ENCODE assay signal across 1 cellular context in the genomic region with DNA sequence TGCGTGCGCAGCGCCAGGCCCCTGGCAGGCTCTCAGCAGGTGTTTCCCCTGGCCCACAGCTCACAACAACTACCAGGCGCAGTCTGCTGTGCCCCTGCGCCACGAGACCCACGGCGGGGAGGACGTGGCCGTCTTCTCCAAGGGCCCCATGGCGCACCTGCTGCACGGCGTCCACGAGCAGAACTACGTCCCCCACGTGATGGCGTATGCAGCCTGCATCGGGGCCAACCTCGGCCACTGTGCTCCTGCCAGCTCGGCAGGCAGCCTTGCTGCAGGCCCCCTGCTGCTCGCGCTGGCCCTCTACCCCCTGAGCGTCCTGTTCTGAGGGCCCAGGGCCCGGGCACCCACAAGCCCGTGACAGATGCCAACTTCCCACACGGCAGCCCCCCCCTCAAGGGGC.
TF ChIP-seq lines count a peak whose summit lies in the region.

No MANE protein-coding gene starts in this region.

TF ChIP-seq in K562, 482 proteins besides CTCF, POLR2A, EP300 and RAD21:
- TF ChIP-seq, protein P1, sequence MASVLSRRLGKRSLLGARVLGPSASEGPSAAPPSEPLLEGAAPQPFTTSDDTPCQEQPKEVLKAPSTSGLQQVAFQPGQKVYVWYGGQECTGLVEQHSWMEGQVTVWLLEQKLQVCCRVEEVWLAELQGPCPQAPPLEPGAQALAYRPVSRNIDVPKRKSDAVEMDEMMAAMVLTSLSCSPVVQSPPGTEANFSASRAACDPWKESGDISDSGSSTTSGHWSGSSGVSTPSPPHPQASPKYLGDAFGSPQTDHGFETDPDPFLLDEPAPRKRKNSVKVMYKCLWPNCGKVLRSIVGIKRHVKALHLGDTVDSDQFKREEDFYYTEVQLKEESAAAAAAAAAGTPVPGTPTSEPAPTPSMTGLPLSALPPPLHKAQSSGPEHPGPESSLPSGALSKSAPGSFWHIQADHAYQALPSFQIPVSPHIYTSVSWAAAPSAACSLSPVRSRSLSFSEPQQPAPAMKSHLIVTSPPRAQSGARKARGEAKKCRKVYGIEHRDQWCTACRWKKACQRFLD (CRISPR knock-in tag; IDR thresholded peaks at IDR 0.05): no peak
- TF ChIP-seq, protein P2, sequence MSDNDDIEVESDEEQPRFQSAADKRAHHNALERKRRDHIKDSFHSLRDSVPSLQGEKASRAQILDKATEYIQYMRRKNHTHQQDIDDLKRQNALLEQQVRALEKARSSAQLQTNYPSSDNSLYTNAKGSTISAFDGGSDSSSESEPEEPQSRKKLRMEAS (CRISPR knock-in tag; IDR thresholded peaks at IDR 0.05): peak; percentile 65
- peak; percentile 43; the same call in 1 of the 2 replicates for TF ChIP-seq STAG1 (CRISPR knock-in tag; IDR thresholded peaks at IDR 0.05; ENCODE audit: borderline replicate concordance)
- TF ChIP-seq, protein P3, sequence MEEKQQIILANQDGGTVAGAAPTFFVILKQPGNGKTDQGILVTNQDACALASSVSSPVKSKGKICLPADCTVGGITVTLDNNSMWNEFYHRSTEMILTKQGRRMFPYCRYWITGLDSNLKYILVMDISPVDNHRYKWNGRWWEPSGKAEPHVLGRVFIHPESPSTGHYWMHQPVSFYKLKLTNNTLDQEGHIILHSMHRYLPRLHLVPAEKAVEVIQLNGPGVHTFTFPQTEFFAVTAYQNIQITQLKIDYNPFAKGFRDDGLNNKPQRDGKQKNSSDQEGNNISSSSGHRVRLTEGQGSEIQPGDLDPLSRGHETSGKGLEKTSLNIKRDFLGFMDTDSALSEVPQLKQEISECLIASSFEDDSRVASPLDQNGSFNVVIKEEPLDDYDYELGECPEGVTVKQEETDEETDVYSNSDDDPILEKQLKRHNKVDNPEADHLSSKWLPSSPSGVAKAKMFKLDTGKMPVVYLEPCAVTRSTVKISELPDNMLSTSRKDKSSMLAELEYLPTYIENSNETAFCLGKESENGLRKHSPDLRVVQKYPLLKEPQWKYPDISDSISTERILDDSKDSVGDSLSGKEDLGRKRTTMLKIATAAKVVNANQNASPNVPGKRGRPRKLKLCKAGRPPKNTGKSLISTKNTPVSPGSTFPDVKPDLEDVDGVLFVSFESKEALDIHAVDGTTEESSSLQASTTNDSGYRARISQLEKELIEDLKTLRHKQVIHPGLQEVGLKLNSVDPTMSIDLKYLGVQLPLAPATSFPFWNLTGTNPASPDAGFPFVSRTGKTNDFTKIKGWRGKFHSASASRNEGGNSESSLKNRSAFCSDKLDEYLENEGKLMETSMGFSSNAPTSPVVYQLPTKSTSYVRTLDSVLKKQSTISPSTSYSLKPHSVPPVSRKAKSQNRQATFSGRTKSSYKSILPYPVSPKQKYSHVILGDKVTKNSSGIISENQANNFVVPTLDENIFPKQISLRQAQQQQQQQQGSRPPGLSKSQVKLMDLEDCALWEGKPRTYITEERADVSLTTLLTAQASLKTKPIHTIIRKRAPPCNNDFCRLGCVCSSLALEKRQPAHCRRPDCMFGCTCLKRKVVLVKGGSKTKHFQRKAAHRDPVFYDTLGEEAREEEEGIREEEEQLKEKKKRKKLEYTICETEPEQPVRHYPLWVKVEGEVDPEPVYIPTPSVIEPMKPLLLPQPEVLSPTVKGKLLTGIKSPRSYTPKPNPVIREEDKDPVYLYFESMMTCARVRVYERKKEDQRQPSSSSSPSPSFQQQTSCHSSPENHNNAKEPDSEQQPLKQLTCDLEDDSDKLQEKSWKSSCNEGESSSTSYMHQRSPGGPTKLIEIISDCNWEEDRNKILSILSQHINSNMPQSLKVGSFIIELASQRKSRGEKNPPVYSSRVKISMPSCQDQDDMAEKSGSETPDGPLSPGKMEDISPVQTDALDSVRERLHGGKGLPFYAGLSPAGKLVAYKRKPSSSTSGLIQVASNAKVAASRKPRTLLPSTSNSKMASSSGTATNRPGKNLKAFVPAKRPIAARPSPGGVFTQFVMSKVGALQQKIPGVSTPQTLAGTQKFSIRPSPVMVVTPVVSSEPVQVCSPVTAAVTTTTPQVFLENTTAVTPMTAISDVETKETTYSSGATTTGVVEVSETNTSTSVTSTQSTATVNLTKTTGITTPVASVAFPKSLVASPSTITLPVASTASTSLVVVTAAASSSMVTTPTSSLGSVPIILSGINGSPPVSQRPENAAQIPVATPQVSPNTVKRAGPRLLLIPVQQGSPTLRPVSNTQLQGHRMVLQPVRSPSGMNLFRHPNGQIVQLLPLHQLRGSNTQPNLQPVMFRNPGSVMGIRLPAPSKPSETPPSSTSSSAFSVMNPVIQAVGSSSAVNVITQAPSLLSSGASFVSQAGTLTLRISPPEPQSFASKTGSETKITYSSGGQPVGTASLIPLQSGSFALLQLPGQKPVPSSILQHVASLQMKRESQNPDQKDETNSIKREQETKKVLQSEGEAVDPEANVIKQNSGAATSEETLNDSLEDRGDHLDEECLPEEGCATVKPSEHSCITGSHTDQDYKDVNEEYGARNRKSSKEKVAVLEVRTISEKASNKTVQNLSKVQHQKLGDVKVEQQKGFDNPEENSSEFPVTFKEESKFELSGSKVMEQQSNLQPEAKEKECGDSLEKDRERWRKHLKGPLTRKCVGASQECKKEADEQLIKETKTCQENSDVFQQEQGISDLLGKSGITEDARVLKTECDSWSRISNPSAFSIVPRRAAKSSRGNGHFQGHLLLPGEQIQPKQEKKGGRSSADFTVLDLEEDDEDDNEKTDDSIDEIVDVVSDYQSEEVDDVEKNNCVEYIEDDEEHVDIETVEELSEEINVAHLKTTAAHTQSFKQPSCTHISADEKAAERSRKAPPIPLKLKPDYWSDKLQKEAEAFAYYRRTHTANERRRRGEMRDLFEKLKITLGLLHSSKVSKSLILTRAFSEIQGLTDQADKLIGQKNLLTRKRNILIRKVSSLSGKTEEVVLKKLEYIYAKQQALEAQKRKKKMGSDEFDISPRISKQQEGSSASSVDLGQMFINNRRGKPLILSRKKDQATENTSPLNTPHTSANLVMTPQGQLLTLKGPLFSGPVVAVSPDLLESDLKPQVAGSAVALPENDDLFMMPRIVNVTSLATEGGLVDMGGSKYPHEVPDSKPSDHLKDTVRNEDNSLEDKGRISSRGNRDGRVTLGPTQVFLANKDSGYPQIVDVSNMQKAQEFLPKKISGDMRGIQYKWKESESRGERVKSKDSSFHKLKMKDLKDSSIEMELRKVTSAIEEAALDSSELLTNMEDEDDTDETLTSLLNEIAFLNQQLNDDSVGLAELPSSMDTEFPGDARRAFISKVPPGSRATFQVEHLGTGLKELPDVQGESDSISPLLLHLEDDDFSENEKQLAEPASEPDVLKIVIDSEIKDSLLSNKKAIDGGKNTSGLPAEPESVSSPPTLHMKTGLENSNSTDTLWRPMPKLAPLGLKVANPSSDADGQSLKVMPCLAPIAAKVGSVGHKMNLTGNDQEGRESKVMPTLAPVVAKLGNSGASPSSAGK (IDR thresholded peaks at IDR 0.05): no peak
- TF ChIP-seq, protein P4, sequence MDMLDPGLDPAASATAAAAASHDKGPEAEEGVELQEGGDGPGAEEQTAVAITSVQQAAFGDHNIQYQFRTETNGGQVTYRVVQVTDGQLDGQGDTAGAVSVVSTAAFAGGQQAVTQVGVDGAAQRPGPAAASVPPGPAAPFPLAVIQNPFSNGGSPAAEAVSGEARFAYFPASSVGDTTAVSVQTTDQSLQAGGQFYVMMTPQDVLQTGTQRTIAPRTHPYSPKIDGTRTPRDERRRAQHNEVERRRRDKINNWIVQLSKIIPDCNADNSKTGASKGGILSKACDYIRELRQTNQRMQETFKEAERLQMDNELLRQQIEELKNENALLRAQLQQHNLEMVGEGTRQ (CRISPR knock-in tag; IDR thresholded peaks at IDR 0.05): peak; percentile 50
- TF ChIP-seq, protein P5, sequence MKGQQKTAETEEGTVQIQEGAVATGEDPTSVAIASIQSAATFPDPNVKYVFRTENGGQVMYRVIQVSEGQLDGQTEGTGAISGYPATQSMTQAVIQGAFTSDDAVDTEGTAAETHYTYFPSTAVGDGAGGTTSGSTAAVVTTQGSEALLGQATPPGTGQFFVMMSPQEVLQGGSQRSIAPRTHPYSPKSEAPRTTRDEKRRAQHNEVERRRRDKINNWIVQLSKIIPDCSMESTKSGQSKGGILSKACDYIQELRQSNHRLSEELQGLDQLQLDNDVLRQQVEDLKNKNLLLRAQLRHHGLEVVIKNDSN (CRISPR knock-in tag; IDR thresholded peaks at IDR 0.05): peak; percentile 77
- no peak for TF ChIP-seq SMAD1 (IDR thresholded peaks at IDR 0.05; ENCODE audit: low read depth, low read length, partially characterized antibody)
- TF ChIP-seq SMARCE1 (IDR thresholded peaks at IDR 0.05): no peak
- no peak for TF ChIP-seq ZNF57 (CRISPR knock-in tag; IDR thresholded peaks at IDR 0.05)
